ENCODE assay signal across 9 cellular contexts in the genomic region with DNA sequence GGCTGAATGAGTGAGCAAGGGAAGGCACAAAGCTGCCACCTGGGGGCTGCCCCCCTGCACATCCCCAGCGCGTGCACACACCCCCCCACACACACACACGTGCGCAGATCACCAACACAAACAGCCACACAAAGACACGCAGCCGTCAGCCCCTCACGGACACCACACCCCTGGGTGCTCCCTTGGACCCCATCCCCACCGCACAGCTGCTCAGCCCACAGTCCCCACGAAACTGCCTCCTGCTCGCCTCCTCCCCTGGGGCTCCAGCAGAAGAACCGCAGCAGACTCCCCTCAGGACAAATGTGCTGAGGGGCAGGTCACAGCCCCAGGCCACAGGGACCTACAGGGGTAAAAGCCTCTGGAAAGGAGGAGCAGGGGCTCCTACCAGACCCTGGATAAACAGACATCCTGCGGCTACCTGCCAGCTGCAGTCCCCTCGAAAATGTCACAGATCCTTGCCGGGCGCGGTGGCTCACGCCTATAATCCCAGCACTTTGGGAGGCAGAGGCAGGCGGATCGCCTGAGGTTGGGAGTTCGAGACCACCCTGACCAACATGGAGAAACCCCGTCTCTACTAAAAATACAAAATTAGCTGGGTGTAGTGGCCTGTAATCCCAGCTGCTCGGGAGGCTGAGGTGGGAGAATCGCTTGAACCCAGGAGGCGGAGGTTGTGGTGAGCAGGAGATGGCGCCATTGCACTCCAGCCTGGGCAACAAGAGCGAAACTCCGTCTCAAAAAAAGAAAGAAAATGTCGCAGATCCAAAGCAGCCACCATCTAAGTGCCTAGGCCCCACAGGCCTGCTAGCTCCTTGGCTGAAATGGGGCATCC. TPM values are rescaled to one million over a fixed set of nuclear protein-coding genes. Genes with fewer than 3 reads are reported as not detected.
A peak's percentile ranks its signal among the peaks of the same experiment; 100 is the strongest.
DNase-seq lines count a peak whose midpoint lies in the region; ATAC-seq and TF ChIP-seq lines count a peak whose summit lies in the region.
"Had no signal": no experiment of that assay in that cellular context is flagged by ENCODE, and none has a peak within 500 bp of the region (broad histone marks: within the 10 kb centered on the region; RNA-seq: fewer than 3 reads in every experiment).

No MANE protein-coding gene starts in this region.

- H3K4me1 ChIP-seq in SK-N-SH (ENCODE audit: control insufficient read depth in 1 of 2, insufficient read depth in 2 of 2, low read depth in 1 of 2, low read length in 1 of 2) (peaks cover 8 to 23% of the 10 kb centered on the region in 2 experiments; a peak in 3 of 4 replicates), osteoblast (ENCODE audit: insufficient read depth, low read length) (peaks cover 12% of the 10 kb centered on the region)

- H3K4me2 ChIP-seq in SK-N-SH (no peak overlapping the region), osteoblast (ENCODE audit: insufficient read depth, low read length) (no peak overlapping the region)
- H3K4me2 ChIP-seq: KMS-11 had no signal

- H3K9ac ChIP-seq in SK-N-SH: no peak overlapping the region
- H3K9ac ChIP-seq: KMS-11 had no signal

- H3K36me3 ChIP-seq in SK-N-SH (replicated peaks in 1 of 2; ENCODE audit: control insufficient read depth in 1 of 2, insufficient read depth in 2 of 2, low read length in 1 of 2) (peaks cover 16 to 42% of the 10 kb centered on the region in 2 experiments), osteoblast (ENCODE audit: insufficient read depth, low read length) (peaks cover 39% of the 10 kb centered on the region)

- H3K4me3 Mint-ChIP-seq in activated naive CD4-positive, alpha-beta T cell treated with anti-CD3 and anti-CD28 coated beads for 36 hours: no peak overlapping the region

- H3K27ac Mint-ChIP-seq in activated naive CD4-positive, alpha-beta T cell treated with anti-CD3 and anti-CD28 coated beads for 36 hours: peak overlapping the region; percentile 71

- H2AFZ ChIP-seq in SK-N-SH (ENCODE audit: low read depth): no peak overlapping the region
- no peak overlapping the region for H2AFZ ChIP-seq in osteoblast (ENCODE audit: low read length)

- H3F3A ChIP-seq in SK-N-SH (replicated peaks; ENCODE audit: insufficient read depth): peaks cover 4% of the 10 kb centered on the region

- H3K27ac ChIP-seq in SK-N-SH (ENCODE audit: low read depth in 2 of 2, low read length in 1 of 2): peak overlapping the region in 1 of 2 experiments; percentile 51; a peak in 1 of 4 replicates
- no peak overlapping the region for H3K27ac ChIP-seq in osteoblast (ENCODE audit: low read depth, low read length)
- H3K27ac ChIP-seq: KMS-11, SK-N-MC had no signal

- TF ChIP-seq RAD21 in SK-N-SH (IDR thresholded peaks at IDR 0.05; ENCODE audit: low read length): peak; percentile 52

- H3K36me3 Mint-ChIP-seq in activated naive CD4-positive, alpha-beta T cell treated with anti-CD3 and anti-CD28 coated beads for 36 hours (ENCODE audit: low read depth): peaks cover 27% of the 10 kb centered on the region

- peaks cover 49% of the 10 kb centered on the region for H3K4me1 Mint-ChIP-seq in activated naive CD4-positive, alpha-beta T cell treated with anti-CD3 and anti-CD28 coated beads for 36 hours (ENCODE audit: low read depth)

- H3K79me2 ChIP-seq in SK-N-SH (ENCODE audit: insufficient read depth) (peaks cover 57% of the 10 kb centered on the region), osteoblast (ENCODE audit: insufficient read depth, low read length) (peaks cover 52% of the 10 kb centered on the region)

- H3K4me3 ChIP-seq in SK-N-SH (ENCODE audit: low read depth in 2 of 2, low read length in 1 of 2): no peak overlapping the region
- no peak overlapping the region for H3K4me3 ChIP-seq in osteoblast (ENCODE audit: insufficient read depth, low read length)
- H3K4me3 ChIP-seq: SK-N-MC had no signal

- no peaks in the 10 kb centered on the region for H3K27me3 Mint-ChIP-seq in activated naive CD4-positive, alpha-beta T cell treated with anti-CD3 and anti-CD28 coated beads for 36 hours (ENCODE audit: low read depth)

- CTCF ChIA-PET in SK-N-SH (lab: Yijun Ruan, JAX): interaction anchor here (0.7 to 11.8 kb wide), 21 partner anchors 9 to 228 kb away, joined by 3 to 257 read pairs (median 5); a partner anchor contains a TSS
- CTCF ChIA-PET in activated naive CD4-positive, alpha-beta T cell treated with anti-CD3 and anti-CD28 coated beads for 36 hours (lab: Charles Lee): interaction anchor here (0.5 to 7.3 kb wide), 27 partner anchors 11 to 419 kb away, joined by 3 to 147 read pairs (median 5); a partner anchor contains a TSS

- H4K20me1 ChIP-seq in SK-N-SH (ENCODE audit: insufficient read depth): peaks cover 23% of the 10 kb centered on the region
- peaks cover 38% of the 10 kb centered on the region for H4K20me1 ChIP-seq in osteoblast (ENCODE audit: insufficient read depth, low read length)

- intact Hi-C loops in activated naive CD4-positive, alpha-beta T cell treated with anti-CD3 and anti-CD28 coated beads for 36 hours (cut with micrococcal nuclease): no loop called here

- no peaks in the 10 kb centered on the region for H3K9me3 ChIP-seq in SK-N-SH
- no peaks in the 10 kb centered on the region for H3K9me3 ChIP-seq in osteoblast (ENCODE audit: low read depth, low read length)

- DNase-seq in SK-N-SH: no peak
- DNase-seq in activated naive CD4-positive, alpha-beta T cell treated with anti-CD3 and anti-CD28 coated beads for 36 hours: peak; percentile 73
- peak; percentile 51 for DNase-seq in osteoblast (ENCODE audit: insufficient read length, low spot score, missing footprints)
- no peak for DNase-seq in amniotic stem cell (lab: John Stamatoyannopoulos, UW)
- DNase-seq in epidermal melanocyte (ENCODE audit: insufficient read length, low spot score): no peak

- TF ChIP-seq CTCF in SK-N-SH (IDR thresholded peaks at IDR 0.05): peak; percentile 29
- no peak for TF ChIP-seq CTCF in osteoblast (IDR thresholded peaks at IDR 0.05; ENCODE audit: extremely low read depth, low read depth, low read length)

- H3K9me2 ChIP-seq in SK-N-SH: no peaks in the 10 kb centered on the region

- no peak for TF ChIP-seq EP300 in SK-N-SH (IDR thresholded peaks at IDR 0.05; ENCODE audit: borderline replicate concordance in 1 of 2, low read depth in 1 of 2, low read length in 1 of 2)

- 94% methylated on average over 26 of the region's 28 CpGs for WGBS in SK-N-SH (ENCODE audit: low lambda C conversion rate)

- H3K9me3 Mint-ChIP-seq in activated naive CD4-positive, alpha-beta T cell treated with anti-CD3 and anti-CD28 coated beads for 36 hours: no peaks in the 10 kb centered on the region
- H3K9me3 Mint-ChIP-seq: immature natural killer cell had no signal

- H3K27me3 ChIP-seq in SK-N-SH (ENCODE audit: insufficient read depth) (no peaks in the 10 kb centered on the region), osteoblast (ENCODE audit: insufficient read depth, low read length) (no peaks in the 10 kb centered on the region)

- POLR2A ChIA-PET in SK-N-SH (lab: Yijun Ruan, JAX): no interaction called here

- no peak for ATAC-seq in SK-N-SH treated with all-trans-retinoic acid at 6 μM for 48 hours

TF ChIP-seq in SK-N-SH, 30 proteins besides CTCF, POLR2A, EP300 and RAD21 (continues in another document):
- TF ChIP-seq GATA2 (CRISPR knock-in tag; IDR thresholded peaks at IDR 0.05): no peak
- TF ChIP-seq, protein P1, sequence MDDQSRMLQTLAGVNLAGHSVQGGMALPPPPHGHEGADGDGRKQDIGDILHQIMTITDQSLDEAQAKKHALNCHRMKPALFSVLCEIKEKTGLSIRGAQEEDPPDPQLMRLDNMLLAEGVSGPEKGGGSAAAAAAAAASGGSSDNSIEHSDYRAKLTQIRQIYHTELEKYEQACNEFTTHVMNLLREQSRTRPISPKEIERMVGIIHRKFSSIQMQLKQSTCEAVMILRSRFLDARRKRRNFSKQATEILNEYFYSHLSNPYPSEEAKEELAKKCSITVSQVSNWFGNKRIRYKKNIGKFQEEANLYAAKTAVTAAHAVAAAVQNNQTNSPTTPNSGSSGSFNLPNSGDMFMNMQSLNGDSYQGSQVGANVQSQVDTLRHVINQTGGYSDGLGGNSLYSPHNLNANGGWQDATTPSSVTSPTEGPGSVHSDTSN (IDR thresholded peaks at IDR 0.05): no peak

TF ChIP-seq in SK-N-SH treated with all-trans-retinoic acid at 6 μM for 48 hours, 23 proteins besides CTCF, POLR2A, EP300 and RAD21 (continues in another document):
- TF ChIP-seq ISL1 (CRISPR knock-in tag; IDR thresholded peaks at IDR 0.05) (no peak), ZNF70 (CRISPR knock-in tag; IDR thresholded peaks at IDR 0.05) (no peak), OSR1 (CRISPR knock-in tag; IDR thresholded peaks at IDR 0.05) (no peak), ARNTL (CRISPR knock-in tag; IDR thresholded peaks at IDR 0.05; ENCODE audit: borderline replicate concordance, low read depth) (no peak)

RNA-seq across cellular contexts. Expression of a gene that starts 6.5 kb away (rescaled TPM):
- 157 and 188 TPM in 2 replicates for polyA plus RNA-seq in SK-N-SH (2012; rRNA removed)
- polyA plus RNA-seq in SK-N-SH (2012; cell fraction: cytosol; rRNA removed): 81.6 and 132 TPM in 2 replicates
- 125 and 150 TPM in 2 replicates for polyA plus RNA-seq in SK-N-SH (2012; cell fraction: nucleus; rRNA removed)
- 10 to 100 TPM; 89.1 to 91.3 TPM for total RNA-seq in activated naive CD4-positive, alpha-beta T cell treated with anti-CD3 and anti-CD28 coated beads for 36 hours
- total RNA-seq in osteoblast: 115 and 138 TPM in 2 replicates

RNA-seq across cellular contexts. Expression of a gene that starts 7.0 kb away (rescaled TPM):
- 0.12 TPM in 1 of 2 replicates, not detected in the other for polyA plus RNA-seq in SK-N-SH (2012; rRNA removed)
- polyA plus RNA-seq in SK-N-SH (2012; cell fraction: cytosol; rRNA removed): not detected in 2 replicates
- polyA plus RNA-seq in SK-N-SH (2012; cell fraction: nucleus; rRNA removed): 0.31 and 0.38 TPM in 2 replicates
- under 1 TPM; 0.62 to 0.89 TPM for total RNA-seq in activated naive CD4-positive, alpha-beta T cell treated with anti-CD3 and anti-CD28 coated beads for 36 hours
- not detected in 2 replicates for total RNA-seq in osteoblast
- polyA plus RNA-seq: immature natural killer cell had no signal

RNA-seq across cellular contexts. Expression of a gene that starts 13.1 kb away (rescaled TPM):
- 19.2 and 23.9 TPM in 2 replicates for polyA plus RNA-seq in SK-N-SH (2012; rRNA removed)
- 11.7 and 15.6 TPM in 2 replicates for polyA plus RNA-seq in SK-N-SH (2012; cell fraction: cytosol; rRNA removed)
- polyA plus RNA-seq in SK-N-SH (2012; cell fraction: nucleus; rRNA removed): 56.2 and 60.9 TPM in 2 replicates
- total RNA-seq in activated naive CD4-positive, alpha-beta T cell treated with anti-CD3 and anti-CD28 coated beads for 36 hours: 100 to 1,000 TPM; 107 to 108 TPM
- 23.9 and 28.2 TPM in 2 replicates for total RNA-seq in osteoblast

RNA-seq across cellular contexts. Expression of a gene that starts 34.5 kb away (rescaled TPM):
- 42.4 and 47.9 TPM in 2 replicates for polyA plus RNA-seq in SK-N-SH (2012; rRNA removed)
- polyA plus RNA-seq in SK-N-SH (2012; cell fraction: cytosol; rRNA removed): 25.8 and 35.6 TPM in 2 replicates
- 43.9 and 67.3 TPM in 2 replicates for polyA plus RNA-seq in SK-N-SH (2012; cell fraction: nucleus; rRNA removed)
- total RNA-seq in activated naive CD4-positive, alpha-beta T cell treated with anti-CD3 and anti-CD28 coated beads for 36 hours: 10 to 100 TPM; 35.7 to 37.8 TPM
- total RNA-seq in osteoblast: 35.4 and 39.1 TPM in 2 replicates

RNA-seq across cellular contexts. Expression of a gene that starts 46.0 kb away (rescaled TPM):
- polyA plus RNA-seq in SK-N-SH (2012; rRNA removed): 41.2 and 57.8 TPM in 2 replicates
- 55.6 and 67.2 TPM in 2 replicates for polyA plus RNA-seq in SK-N-SH (2012; cell fraction: cytosol; rRNA removed)
- polyA plus RNA-seq in SK-N-SH (2012; cell fraction: nucleus; rRNA removed): 11.1 and 24.5 TPM in 2 replicates
- 100 to 1,000 TPM; 176 to 177 TPM for total RNA-seq in activated naive CD4-positive, alpha-beta T cell treated with anti-CD3 and anti-CD28 coated beads for 36 hours
- total RNA-seq in osteoblast: 54.2 and 58.3 TPM in 2 replicates

Comparison
In these comparisons a context has a peak if more than half of its experiments do, and no peak if none do; other contexts are left out.
1. DNase-seq: peak in activated naive CD4-positive, alpha-beta T cell treated with anti-CD3 and anti-CD28 coated beads for 36 hours (single experiment) and osteoblast (single experiment); none in SK-N-SH (single experiment), amniotic stem cell (single experiment) and epidermal melanocyte (single experiment).